Comparison of ENCODE assay signal across 2 cellular contexts in the genomic region with DNA sequence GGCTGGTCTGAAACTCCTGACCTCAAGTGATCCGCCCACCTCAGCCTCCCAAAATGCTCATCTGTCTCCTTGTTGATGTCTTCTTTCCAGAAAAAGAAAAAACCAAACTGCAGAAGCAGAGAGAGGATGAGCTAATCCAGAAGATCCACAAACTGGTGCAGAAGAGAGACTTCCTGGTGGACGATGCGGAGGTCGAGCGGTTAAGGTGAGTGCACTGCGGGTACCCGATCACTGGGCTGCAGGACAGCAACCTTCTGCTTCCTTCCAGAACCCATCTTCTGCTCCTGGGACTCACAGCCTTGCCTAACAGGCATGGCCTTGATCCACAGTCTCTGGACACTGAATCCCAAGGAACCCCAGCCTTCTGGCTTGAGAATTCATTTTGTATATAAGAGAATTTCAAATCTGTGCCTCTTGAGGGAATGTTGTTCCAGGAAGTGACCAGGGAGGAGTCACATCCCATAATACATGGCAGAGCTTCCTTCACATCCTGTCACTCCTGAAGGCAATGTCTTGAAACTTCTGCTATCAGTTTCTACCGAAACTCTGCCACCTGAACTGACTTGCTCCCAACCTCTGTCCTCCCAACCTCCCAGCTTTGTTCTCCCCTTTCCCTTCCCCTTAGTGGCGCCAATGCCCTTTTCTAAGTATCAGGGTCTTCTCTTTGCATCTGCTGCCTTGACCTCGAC.
TF ChIP-seq lines count a peak whose summit lies in the region.

No MANE protein-coding gene starts in this region.

TF ChIP-seq in HepG2, 621 proteins besides CTCF, POLR2A, EP300 and RAD21 (continues in another document):
- TF ChIP-seq, protein P1, sequence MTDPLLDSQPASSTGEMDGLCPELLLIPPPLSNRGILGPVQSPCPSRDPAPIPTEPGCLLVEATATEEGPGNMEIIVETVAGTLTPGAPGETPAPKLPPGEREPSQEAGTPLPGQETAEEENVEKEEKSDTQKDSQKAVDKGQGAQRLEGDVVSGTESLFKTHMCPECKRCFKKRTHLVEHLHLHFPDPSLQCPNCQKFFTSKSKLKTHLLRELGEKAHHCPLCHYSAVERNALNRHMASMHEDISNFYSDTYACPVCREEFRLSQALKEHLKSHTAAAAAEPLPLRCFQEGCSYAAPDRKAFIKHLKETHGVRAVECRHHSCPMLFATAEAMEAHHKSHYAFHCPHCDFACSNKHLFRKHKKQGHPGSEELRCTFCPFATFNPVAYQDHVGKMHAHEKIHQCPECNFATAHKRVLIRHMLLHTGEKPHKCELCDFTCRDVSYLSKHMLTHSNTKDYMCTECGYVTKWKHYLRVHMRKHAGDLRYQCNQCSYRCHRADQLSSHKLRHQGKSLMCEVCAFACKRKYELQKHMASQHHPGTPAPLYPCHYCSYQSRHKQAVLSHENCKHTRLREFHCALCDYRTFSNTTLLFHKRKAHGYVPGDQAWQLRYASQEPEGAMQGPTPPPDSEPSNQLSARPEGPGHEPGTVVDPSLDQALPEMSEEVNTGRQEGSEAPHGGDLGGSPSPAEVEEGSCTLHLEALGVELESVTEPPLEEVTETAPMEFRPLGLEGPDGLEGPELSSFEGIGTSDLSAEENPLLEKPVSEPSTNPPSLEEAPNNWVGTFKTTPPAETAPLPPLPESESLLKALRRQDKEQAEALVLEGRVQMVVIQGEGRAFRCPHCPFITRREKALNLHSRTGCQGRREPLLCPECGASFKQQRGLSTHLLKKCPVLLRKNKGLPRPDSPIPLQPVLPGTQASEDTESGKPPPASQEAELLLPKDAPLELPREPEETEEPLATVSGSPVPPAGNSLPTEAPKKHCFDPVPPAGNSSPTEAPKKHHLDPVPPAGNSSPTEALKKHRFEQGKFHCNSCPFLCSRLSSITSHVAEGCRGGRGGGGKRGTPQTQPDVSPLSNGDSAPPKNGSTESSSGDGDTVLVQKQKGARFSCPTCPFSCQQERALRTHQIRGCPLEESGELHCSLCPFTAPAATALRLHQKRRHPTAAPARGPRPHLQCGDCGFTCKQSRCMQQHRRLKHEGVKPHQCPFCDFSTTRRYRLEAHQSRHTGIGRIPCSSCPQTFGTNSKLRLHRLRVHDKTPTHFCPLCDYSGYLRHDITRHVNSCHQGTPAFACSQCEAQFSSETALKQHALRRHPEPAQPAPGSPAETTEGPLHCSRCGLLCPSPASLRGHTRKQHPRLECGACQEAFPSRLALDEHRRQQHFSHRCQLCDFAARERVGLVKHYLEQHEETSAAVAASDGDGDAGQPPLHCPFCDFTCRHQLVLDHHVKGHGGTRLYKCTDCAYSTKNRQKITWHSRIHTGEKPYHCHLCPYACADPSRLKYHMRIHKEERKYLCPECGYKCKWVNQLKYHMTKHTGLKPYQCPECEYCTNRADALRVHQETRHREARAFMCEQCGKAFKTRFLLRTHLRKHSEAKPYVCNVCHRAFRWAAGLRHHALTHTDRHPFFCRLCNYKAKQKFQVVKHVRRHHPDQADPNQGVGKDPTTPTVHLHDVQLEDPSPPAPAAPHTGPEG (CRISPR knock-in tag; IDR thresholded peaks at IDR 0.05): no peak
- TF ChIP-seq HCFC1 (IDR thresholded peaks at IDR 0.05; ENCODE audit: low read depth, low read length): no peak
- TF ChIP-seq, protein P2, sequence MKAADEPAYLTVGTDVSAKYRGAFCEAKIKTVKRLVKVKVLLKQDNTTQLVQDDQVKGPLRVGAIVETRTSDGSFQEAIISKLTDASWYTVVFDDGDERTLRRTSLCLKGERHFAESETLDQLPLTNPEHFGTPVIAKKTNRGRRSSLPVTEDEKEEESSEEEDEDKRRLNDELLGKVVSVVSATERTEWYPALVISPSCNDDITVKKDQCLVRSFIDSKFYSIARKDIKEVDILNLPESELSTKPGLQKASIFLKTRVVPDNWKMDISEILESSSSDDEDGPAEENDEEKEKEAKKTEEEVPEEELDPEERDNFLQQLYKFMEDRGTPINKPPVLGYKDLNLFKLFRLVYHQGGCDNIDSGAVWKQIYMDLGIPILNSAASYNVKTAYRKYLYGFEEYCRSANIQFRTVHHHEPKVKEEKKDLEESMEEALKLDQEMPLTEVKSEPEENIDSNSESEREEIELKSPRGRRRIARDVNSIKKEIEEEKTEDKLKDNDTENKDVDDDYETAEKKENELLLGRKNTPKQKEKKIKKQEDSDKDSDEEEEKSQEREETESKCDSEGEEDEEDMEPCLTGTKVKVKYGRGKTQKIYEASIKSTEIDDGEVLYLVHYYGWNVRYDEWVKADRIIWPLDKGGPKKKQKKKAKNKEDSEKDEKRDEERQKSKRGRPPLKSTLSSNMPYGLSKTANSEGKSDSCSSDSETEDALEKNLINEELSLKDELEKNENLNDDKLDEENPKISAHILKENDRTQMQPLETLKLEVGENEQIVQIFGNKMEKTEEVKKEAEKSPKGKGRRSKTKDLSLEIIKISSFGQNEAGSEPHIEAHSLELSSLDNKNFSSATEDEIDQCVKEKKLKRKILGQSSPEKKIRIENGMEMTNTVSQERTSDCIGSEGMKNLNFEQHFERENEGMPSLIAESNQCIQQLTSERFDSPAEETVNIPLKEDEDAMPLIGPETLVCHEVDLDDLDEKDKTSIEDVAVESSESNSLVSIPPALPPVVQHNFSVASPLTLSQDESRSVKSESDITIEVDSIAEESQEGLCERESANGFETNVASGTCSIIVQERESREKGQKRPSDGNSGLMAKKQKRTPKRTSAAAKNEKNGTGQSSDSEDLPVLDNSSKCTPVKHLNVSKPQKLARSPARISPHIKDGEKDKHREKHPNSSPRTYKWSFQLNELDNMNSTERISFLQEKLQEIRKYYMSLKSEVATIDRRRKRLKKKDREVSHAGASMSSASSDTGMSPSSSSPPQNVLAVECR (CRISPR knock-in tag; IDR thresholded peaks at IDR 0.05; ENCODE audit: borderline replicate concordance): no peak
- peak; percentile 84 for TF ChIP-seq ZBTB38 (CRISPR knock-in tag; IDR thresholded peaks at IDR 0.05)
- TF ChIP-seq ZSCAN30 (CRISPR knock-in tag; IDR thresholded peaks at IDR 0.05): peak; percentile 41; the same call in 1 of the 2 replicates
- TF ChIP-seq ZNF367 (CRISPR knock-in tag; IDR thresholded peaks at IDR 0.05; ENCODE audit: borderline replicate concordance): no peak
- no peak for TF ChIP-seq HDAC6 (IDR thresholded peaks at IDR 0.05; ENCODE audit: low read depth, low read length)
- TF ChIP-seq PRPF4 (IDR thresholded peaks at IDR 0.05; ENCODE audit: low read depth, low read length, poor library complexity, severe bottlenecking): peak; percentile 50
- TF ChIP-seq NFATC3 (CRISPR knock-in tag; IDR thresholded peaks at IDR 0.05): 0 out of 2 replicates have a peak, but pooled peaks have one; percentile 30
- TF ChIP-seq SRF (IDR thresholded peaks at IDR 0.05; ENCODE audit: low read depth, low read length): no peak
- TF ChIP-seq GLI4 (CRISPR knock-in tag; IDR thresholded peaks at IDR 0.05; ENCODE audit: borderline replicate concordance): 0 out of 2 replicates have a peak, but pooled peaks have one; percentile 21
- TF ChIP-seq, protein P3, sequence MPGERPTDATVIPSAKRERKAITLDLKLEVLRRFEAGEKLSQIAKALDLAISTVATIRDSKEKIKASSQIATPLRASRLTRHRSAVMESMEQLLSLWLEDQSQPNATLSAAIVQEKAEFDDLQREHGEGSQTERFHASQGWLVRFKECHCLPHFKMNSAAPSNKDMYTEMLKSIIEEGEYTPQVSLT (CRISPR knock-in tag; IDR thresholded peaks at IDR 0.05; ENCODE audit: borderline replicate concordance, low read depth): no peak
- TF ChIP-seq CENPT (CRISPR knock-in tag; IDR thresholded peaks at IDR 0.05; ENCODE audit: low read depth): no peak

TF ChIP-seq in WTC11, 78 proteins besides CTCF, POLR2A, EP300 and RAD21:
- TF ChIP-seq, protein P4, sequence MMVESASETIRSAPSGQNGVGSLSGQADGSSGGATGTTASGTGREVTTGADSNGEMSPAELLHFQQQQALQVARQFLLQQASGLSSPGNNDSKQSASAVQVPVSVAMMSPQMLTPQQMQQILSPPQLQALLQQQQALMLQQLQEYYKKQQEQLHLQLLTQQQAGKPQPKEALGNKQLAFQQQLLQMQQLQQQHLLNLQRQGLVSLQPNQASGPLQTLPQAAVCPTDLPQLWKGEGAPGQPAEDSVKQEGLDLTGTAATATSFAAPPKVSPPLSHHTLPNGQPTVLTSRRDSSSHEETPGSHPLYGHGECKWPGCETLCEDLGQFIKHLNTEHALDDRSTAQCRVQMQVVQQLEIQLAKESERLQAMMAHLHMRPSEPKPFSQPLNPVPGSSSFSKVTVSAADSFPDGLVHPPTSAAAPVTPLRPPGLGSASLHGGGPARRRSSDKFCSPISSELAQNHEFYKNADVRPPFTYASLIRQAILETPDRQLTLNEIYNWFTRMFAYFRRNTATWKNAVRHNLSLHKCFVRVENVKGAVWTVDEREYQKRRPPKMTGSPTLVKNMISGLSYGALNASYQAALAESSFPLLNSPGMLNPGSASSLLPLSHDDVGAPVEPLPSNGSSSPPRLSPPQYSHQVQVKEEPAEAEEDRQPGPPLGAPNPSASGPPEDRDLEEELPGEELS (CRISPR knock-in tag; IDR thresholded peaks at IDR 0.05): no peak
- TF ChIP-seq, protein P5, sequence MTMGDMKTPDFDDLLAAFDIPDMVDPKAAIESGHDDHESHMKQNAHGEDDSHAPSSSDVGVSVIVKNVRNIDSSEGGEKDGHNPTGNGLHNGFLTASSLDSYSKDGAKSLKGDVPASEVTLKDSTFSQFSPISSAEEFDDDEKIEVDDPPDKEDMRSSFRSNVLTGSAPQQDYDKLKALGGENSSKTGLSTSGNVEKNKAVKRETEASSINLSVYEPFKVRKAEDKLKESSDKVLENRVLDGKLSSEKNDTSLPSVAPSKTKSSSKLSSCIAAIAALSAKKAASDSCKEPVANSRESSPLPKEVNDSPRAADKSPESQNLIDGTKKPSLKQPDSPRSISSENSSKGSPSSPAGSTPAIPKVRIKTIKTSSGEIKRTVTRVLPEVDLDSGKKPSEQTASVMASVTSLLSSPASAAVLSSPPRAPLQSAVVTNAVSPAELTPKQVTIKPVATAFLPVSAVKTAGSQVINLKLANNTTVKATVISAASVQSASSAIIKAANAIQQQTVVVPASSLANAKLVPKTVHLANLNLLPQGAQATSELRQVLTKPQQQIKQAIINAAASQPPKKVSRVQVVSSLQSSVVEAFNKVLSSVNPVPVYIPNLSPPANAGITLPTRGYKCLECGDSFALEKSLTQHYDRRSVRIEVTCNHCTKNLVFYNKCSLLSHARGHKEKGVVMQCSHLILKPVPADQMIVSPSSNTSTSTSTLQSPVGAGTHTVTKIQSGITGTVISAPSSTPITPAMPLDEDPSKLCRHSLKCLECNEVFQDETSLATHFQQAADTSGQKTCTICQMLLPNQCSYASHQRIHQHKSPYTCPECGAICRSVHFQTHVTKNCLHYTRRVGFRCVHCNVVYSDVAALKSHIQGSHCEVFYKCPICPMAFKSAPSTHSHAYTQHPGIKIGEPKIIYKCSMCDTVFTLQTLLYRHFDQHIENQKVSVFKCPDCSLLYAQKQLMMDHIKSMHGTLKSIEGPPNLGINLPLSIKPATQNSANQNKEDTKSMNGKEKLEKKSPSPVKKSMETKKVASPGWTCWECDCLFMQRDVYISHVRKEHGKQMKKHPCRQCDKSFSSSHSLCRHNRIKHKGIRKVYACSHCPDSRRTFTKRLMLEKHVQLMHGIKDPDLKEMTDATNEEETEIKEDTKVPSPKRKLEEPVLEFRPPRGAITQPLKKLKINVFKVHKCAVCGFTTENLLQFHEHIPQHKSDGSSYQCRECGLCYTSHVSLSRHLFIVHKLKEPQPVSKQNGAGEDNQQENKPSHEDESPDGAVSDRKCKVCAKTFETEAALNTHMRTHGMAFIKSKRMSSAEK (CRISPR knock-in tag; IDR thresholded peaks at IDR 0.05; ENCODE audit: borderline replicate concordance): no peak
- TF ChIP-seq, protein P6, sequence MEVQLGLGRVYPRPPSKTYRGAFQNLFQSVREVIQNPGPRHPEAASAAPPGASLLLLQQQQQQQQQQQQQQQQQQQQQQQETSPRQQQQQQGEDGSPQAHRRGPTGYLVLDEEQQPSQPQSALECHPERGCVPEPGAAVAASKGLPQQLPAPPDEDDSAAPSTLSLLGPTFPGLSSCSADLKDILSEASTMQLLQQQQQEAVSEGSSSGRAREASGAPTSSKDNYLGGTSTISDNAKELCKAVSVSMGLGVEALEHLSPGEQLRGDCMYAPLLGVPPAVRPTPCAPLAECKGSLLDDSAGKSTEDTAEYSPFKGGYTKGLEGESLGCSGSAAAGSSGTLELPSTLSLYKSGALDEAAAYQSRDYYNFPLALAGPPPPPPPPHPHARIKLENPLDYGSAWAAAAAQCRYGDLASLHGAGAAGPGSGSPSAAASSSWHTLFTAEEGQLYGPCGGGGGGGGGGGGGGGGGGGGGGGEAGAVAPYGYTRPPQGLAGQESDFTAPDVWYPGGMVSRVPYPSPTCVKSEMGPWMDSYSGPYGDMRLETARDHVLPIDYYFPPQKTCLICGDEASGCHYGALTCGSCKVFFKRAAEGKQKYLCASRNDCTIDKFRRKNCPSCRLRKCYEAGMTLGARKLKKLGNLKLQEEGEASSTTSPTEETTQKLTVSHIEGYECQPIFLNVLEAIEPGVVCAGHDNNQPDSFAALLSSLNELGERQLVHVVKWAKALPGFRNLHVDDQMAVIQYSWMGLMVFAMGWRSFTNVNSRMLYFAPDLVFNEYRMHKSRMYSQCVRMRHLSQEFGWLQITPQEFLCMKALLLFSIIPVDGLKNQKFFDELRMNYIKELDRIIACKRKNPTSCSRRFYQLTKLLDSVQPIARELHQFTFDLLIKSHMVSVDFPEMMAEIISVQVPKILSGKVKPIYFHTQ (CRISPR knock-in tag; IDR thresholded peaks at IDR 0.05): no peak
- TF ChIP-seq RELA (CRISPR knock-in tag; IDR thresholded peaks at IDR 0.05; ENCODE audit: borderline replicate concordance) (no peak), TEAD1 (CRISPR knock-in tag; IDR thresholded peaks at IDR 0.05) (no peak), EMX1 (CRISPR knock-in tag; IDR thresholded peaks at IDR 0.05) (no peak), MYBL2 (CRISPR knock-in tag; IDR thresholded peaks at IDR 0.05) (no peak), NR1H2 (CRISPR knock-in tag; IDR thresholded peaks at IDR 0.05) (no peak), TEAD4 (CRISPR knock-in tag; IDR thresholded peaks at IDR 0.05) (no peak), ZNF416 (CRISPR knock-in tag; IDR thresholded peaks at IDR 0.05) (no peak), GRHL2 (CRISPR knock-in tag; IDR thresholded peaks at IDR 0.05; ENCODE audit: insufficient replicate concordance, severe bottlenecking) (no peak), FOXP1 (CRISPR knock-in tag; IDR thresholded peaks at IDR 0.05; ENCODE audit: borderline replicate concordance) (no peak), ZNF263 (CRISPR knock-in tag; IDR thresholded peaks at IDR 0.05; ENCODE audit: low read depth) (no peak), GABPB1 (CRISPR knock-in tag; IDR thresholded peaks at IDR 0.05) (no peak), IRF2 (CRISPR knock-in tag; IDR thresholded peaks at IDR 0.05; ENCODE audit: borderline replicate concordance, low read depth) (no peak)
